Comparison of ENCODE assay signal across 8 cellular contexts in genomic region chr6:35552285-35552917, GRCh38. TPM values are rescaled to one million over a fixed set of nuclear protein-coding genes. Genes with fewer than 3 reads are reported as not detected.
DNase-seq lines count a peak whose midpoint lies in the region; ATAC-seq, FAIRE-seq and TF ChIP-seq lines count a peak whose summit lies in the region.

No MANE protein-coding gene starts in this region.

- no peak overlapping the region for H3K4me3 ChIP-seq in keratinocyte (ENCODE audit: control insufficient read depth in 2 of 3, extremely low read depth in 1 of 3, insufficient read depth in 2 of 3, low read depth in 1 of 3, low read length in 3 of 3)

- no peaks in the 10 kb centered on the region for H3K36me3 ChIP-seq in keratinocyte (ENCODE audit: control insufficient read depth in 2 of 2, extremely low read depth in 1 of 2, insufficient read depth in 2 of 2, low read length in 2 of 2)

- H3K27ac ChIP-seq in RWPE1 = no peak overlapping the region
- no peak overlapping the region for H3K27ac ChIP-seq in keratinocyte (ENCODE audit: control insufficient read depth, insufficient read depth, low read length)

- H3K27me3 ChIP-seq in keratinocyte (ENCODE audit: control insufficient read depth, extremely low read depth, insufficient read depth, low read length) = no peaks in the 10 kb centered on the region

- ATAC-seq in HG03342 (IDR thresholded peaks at IDR 0.05; ENCODE audit: unreplicated experiment) = no peak

- peak; percentile 36 for DNase-seq in DMS53 (lab: John Stamatoyannopoulos, UW)
- no peak for DNase-seq in DMS53 treated with DMSO at 0.1 percent for 48 hours (lab: John Stamatoyannopoulos, UW; ENCODE audit: unreplicated experiment)
- no peak for DNase-seq in RWPE1 (ENCODE audit: low spot score)
- peak; percentile 78 for DNase-seq in activated naive CD4-positive, alpha-beta T cell treated with anti-CD3 and anti-CD28 coated beads for 36 hours
- DNase-seq in keratinocyte (ENCODE audit: low read depth, low spot score) = peak; percentile 30
- DNase-seq in stimulated activated CD8-positive, alpha-beta memory T cell treated with anti-CD3 and anti-CD28 coated beads, Interleukin-15, amount 100 ng/mL, for 24 hours (ENCODE audit: low read depth) = peak; percentile 18
- DNase-seq in NCI-H774 (lab: John Stamatoyannopoulos, UW) = no peak

- H3K27me3 Mint-ChIP-seq in activated naive CD4-positive, alpha-beta T cell treated with anti-CD3 and anti-CD28 coated beads for 36 hours (ENCODE audit: low read depth) = no peaks in the 10 kb centered on the region

- H3K9ac ChIP-seq in keratinocyte (ENCODE audit: control insufficient read depth, extremely low read depth, insufficient read depth, low read length) = no peak overlapping the region

- H3K9me3 Mint-ChIP-seq in activated naive CD4-positive, alpha-beta T cell treated with anti-CD3 and anti-CD28 coated beads for 36 hours = peaks cover 9% of the 10 kb centered on the region

- H3K4me1 ChIP-seq in keratinocyte (ENCODE audit: control insufficient read depth, extremely low read depth, insufficient read depth, low read length) = no peaks in the 10 kb centered on the region

- H3K36me3 Mint-ChIP-seq in activated naive CD4-positive, alpha-beta T cell treated with anti-CD3 and anti-CD28 coated beads for 36 hours (ENCODE audit: low read depth) = peaks cover 2% of the 10 kb centered on the region

- no peak overlapping the region for H3K4me2 ChIP-seq in keratinocyte (ENCODE audit: control insufficient read depth, extremely low read depth, insufficient read depth, low read depth, low read length)

- no peak overlapping the region for H3K27ac Mint-ChIP-seq in activated naive CD4-positive, alpha-beta T cell treated with anti-CD3 and anti-CD28 coated beads for 36 hours

- CTCF ChIA-PET in RWPE1 (lab: Yijun Ruan, JAX) = interaction anchor here (0.5 to 1.0 kb wide), 6 partner anchors 17 to 406 kb away, joined by 3 to 4 read pairs (median 3); no protein-coding TSS in a partner anchor
- CTCF ChIA-PET in activated naive CD4-positive, alpha-beta T cell treated with anti-CD3 and anti-CD28 coated beads for 36 hours (lab: Charles Lee) = interaction anchor here (0.7 to 3.9 kb wide), 30 partner anchors 8 to 879 kb away, joined by 3 to 38 read pairs (median 4); partner anchors contain the start of gene ARMC12

- POLR2A ChIA-PET in RWPE1 (lab: Yijun Ruan, JAX; ENCODE audit: low non-redundant PET) = no interaction called here

- no peak overlapping the region for H2AFZ ChIP-seq in keratinocyte (ENCODE audit: control insufficient read depth, low read length)

- dilution Hi-C loops in keratinocyte (cut with MboI; ENCODE audit: extremely low pct_ligation_motif_present, low sequenced_read_pairs) = loop anchor here (25.0 kb wide), 1 partner anchor 185 kb away; the partner anchor contains the start of gene ARMC12

- H3K4me3 Mint-ChIP-seq in activated naive CD4-positive, alpha-beta T cell treated with anti-CD3 and anti-CD28 coated beads for 36 hours = no peak overlapping the region

- FAIRE-seq in keratinocyte (lab: Jason Lieb, UNC) = peak; percentile 41

- no peaks in the 10 kb centered on the region for H3K9me3 ChIP-seq in keratinocyte (ENCODE audit: control insufficient read depth, low read depth, low read length)

- H3K4me1 Mint-ChIP-seq in activated naive CD4-positive, alpha-beta T cell treated with anti-CD3 and anti-CD28 coated beads for 36 hours (ENCODE audit: low read depth) = no peaks in the 10 kb centered on the region

- peak; percentile 56 for TF ChIP-seq CTCF in RWPE1 (conservative IDR thresholded peaks at IDR 0.05; ENCODE audit: low read depth)
- peak; percentile 87 to 99 (median 91) for TF ChIP-seq CTCF in keratinocyte (optimal IDR thresholded peaks at IDR 0.05 in 1 of 3, IDR thresholded peaks at IDR 0.05 in 1 of 3, conservative IDR thresholded peaks at IDR 0.05 in 1 of 3; ENCODE audit: extremely low read depth in 1 of 3, insufficient read depth in 2 of 3, low read length in 3 of 3)

- no peaks in the 10 kb centered on the region for H3K9me1 ChIP-seq in keratinocyte (ENCODE audit: control insufficient read depth, extremely low read depth, insufficient read depth, low read length)

- H4K20me1 ChIP-seq in keratinocyte (ENCODE audit: control insufficient read depth, extremely low read depth, insufficient read depth, low read length) = no peaks in the 10 kb centered on the region

- no peaks in the 10 kb centered on the region for H3K79me2 ChIP-seq in keratinocyte (ENCODE audit: control insufficient read depth, insufficient read depth, low read length)

- intact Hi-C loops in activated naive CD4-positive, alpha-beta T cell treated with anti-CD3 and anti-CD28 coated beads for 36 hours (cut with micrococcal nuclease) = loop anchor here (1.0 to 10.0 kb wide), 2 partner anchors 29 to 208 kb away; partner anchors contain the start of gene PPARD

RNA-seq across cellular contexts. Expression of gene TULP1, which starts 39.7 kb away (rescaled TPM):
- not detected for total RNA-seq in activated naive CD4-positive, alpha-beta T cell treated with anti-CD3 and anti-CD28 coated beads for 36 hours
- polyA plus RNA-seq in keratinocyte = not detected in 3 replicates
- polyA plus RNA-seq in keratinocyte (2011; ENCODE audit: low read depth) = not detected
- polyA plus RNA-seq in keratinocyte (2011; cell fraction: cytosol; rRNA removed) = not detected in 2 replicates
- not detected in 2 replicates for polyA plus RNA-seq in keratinocyte (2011; cell fraction: nucleus; rRNA removed)
- not detected in 2 replicates for polyA plus RNA-seq in keratinocyte (2012; ENCODE audit: low replicate concordance)
- polyA minus RNA-seq in keratinocyte = not detected in 3 replicates
- not detected for polyA minus RNA-seq in keratinocyte (2011; cell fraction: cytosol; rRNA and poly(A)+ RNA removed)
- polyA minus RNA-seq in keratinocyte (2011; cell fraction: nucleus; rRNA and poly(A)+ RNA removed) = not detected in 2 replicates

RNA-seq across cellular contexts. Expression of gene TEAD3, which starts 55.5 kb away (rescaled TPM):
- total RNA-seq in activated naive CD4-positive, alpha-beta T cell treated with anti-CD3 and anti-CD28 coated beads for 36 hours = 1 to 10 TPM; 1.1 to 1.4 TPM
- polyA plus RNA-seq in keratinocyte = 5.7 to 11.1 TPM (median 8.0 TPM) in 3 replicates
- 8.6 TPM for polyA plus RNA-seq in keratinocyte (2011; ENCODE audit: low read depth)
- polyA plus RNA-seq in keratinocyte (2011; cell fraction: cytosol; rRNA removed) = 5.9 and 9.0 TPM in 2 replicates
- 22.9 and 27.8 TPM in 2 replicates for polyA plus RNA-seq in keratinocyte (2011; cell fraction: nucleus; rRNA removed)
- polyA plus RNA-seq in keratinocyte (2012; ENCODE audit: low replicate concordance) = 13.8 and 24.1 TPM in 2 replicates
- 6.5 to 20.0 TPM (median 6.7 TPM) in 3 replicates for polyA minus RNA-seq in keratinocyte
- polyA minus RNA-seq in keratinocyte (2011; cell fraction: cytosol; rRNA and poly(A)+ RNA removed) = 7.1 TPM
- polyA minus RNA-seq in keratinocyte (2011; cell fraction: nucleus; rRNA and poly(A)+ RNA removed) = 7.8 and 9.7 TPM in 2 replicates

Comparison
In these comparisons a context has a peak if more than half of its experiments do, and no peak if none do; other contexts are left out.
1. DNase-seq: peak in DMS53 (single experiment), activated naive CD4-positive, alpha-beta T cell treated with anti-CD3 and anti-CD28 coated beads for 36 hours (single experiment), keratinocyte (single experiment) and stimulated activated CD8-positive, alpha-beta memory T cell treated with anti-CD3 and anti-CD28 coated beads, Interleukin-15, amount 100 ng/mL, for 24 hours (single experiment); none in DMS53 treated with DMSO at 0.1 percent for 48 hours (single experiment), RWPE1 (single experiment) and NCI-H774 (single experiment).